Comparison of ENCODE assay signal across 29 cellular contexts in genomic region chr14:63268746-63269145, GRCh38. TPM values are rescaled to one million over a fixed set of nuclear protein-coding genes. Genes with fewer than 3 reads are reported as not detected.
"Had no signal": no experiment of that assay in that cellular context is flagged by ENCODE, and none has a peak within 500 bp of the region (broad histone marks: within the 10 kb centered on the region; RNA-seq: fewer than 3 reads in every experiment).

No MANE protein-coding gene starts in this region.

- H3K79me2 ChIP-seq: parathyroid adenoma had no signal

- DNase-seq: hypothalamus; immature natural killer cell; kidney; left colon; left ventricle myocardium inferior; mesendoderm; naive B cell; natural killer cell; nephron progenitor cell; occipital lobe; right lobe of liver; stimulated activated CD4-positive, alpha-beta T cell treated with anti-CD3 and anti-CD28 coated beads, Interleukin-1b, Interleukin-23, amount 100 ng/mL, for 48 hours; stimulated activated CD4-positive, alpha-beta T cell treated with anti-CD3 and anti-CD28 coated beads, Interleukin-2, amount 100 ng/mL, for 48 hours; stimulated activated CD4-positive, alpha-beta T cell treated with anti-CD3 and anti-CD28 coated beads, Interleukin-4, amount 100 ng/mL, for 4 hours; stimulated activated CD8-positive, alpha-beta memory T cell treated with anti-CD3 and anti-CD28 coated beads, Interleukin-4, amount 100 ng/mL, for 48 hours; stimulated activated naive CD4-positive, alpha-beta T cell treated with Interleukin-2 at 50 U/mL for 16 hours; stomach; testis; thyroid gland; transverse colon; upper lobe of right lung; uterus had no signal

- H3K36me3 ChIP-seq: neural progenitor cell, neutrophil, right atrium auricular region, right lobe of liver, stomach, thyroid gland, transverse colon, upper lobe of right lung, uterus had no signal

- H3K4me1 ChIP-seq: neural progenitor cell, parathyroid adenoma, right lobe of liver, testis, thyroid gland, transverse colon, uterus had no signal

- H3K4me3 ChIP-seq: left ventricle myocardium inferior, lung, neural progenitor cell, right atrium auricular region, right lobe of liver, smooth muscle cell, stomach, testis, thyroid gland, transverse colon, upper lobe of right lung, uterus had no signal

- ATAC-seq: left colon; natural killer cell; right lobe of liver; stimulated activated memory B cell treated with anti-CD40 and anti-IgM and Interleukin-4, amounts not matched to agents 10 μg/mL and 1 μg/mL and 100 μg/mL, for 72 hours had no signal

- H3K27ac ChIP-seq: left ventricle myocardium inferior, neural progenitor cell, neutrophil, parathyroid adenoma, right atrium auricular region, right lobe of liver, stomach, testis, thyroid gland, transverse colon, upper lobe of right lung had no signal

- H3K4me2 ChIP-seq: neural progenitor cell, smooth muscle cell had no signal

- H3K9ac ChIP-seq: neural progenitor cell, parathyroid adenoma had no signal

- H2AFZ ChIP-seq: neural progenitor cell, parathyroid adenoma had no signal

- H3K9me3 ChIP-seq: neutrophil, right lobe of liver, testis, thyroid gland, transverse colon, upper lobe of right lung, uterus had no signal

- H3K27me3 ChIP-seq: neural progenitor cell, neutrophil, right atrium auricular region, right lobe of liver, stomach, testis, thyroid gland, transverse colon, upper lobe of right lung, uterus had no signal

RNA-seq across cellular contexts. Expression of gene GPHB5, which starts 50.0 kb away (rescaled TPM):
- polyA plus RNA-seq: immature natural killer cell, lung, smooth muscle cell, stomach had no signal
